Comparison of ENCODE assay signal across 13 cellular contexts in the genomic region with DNA sequence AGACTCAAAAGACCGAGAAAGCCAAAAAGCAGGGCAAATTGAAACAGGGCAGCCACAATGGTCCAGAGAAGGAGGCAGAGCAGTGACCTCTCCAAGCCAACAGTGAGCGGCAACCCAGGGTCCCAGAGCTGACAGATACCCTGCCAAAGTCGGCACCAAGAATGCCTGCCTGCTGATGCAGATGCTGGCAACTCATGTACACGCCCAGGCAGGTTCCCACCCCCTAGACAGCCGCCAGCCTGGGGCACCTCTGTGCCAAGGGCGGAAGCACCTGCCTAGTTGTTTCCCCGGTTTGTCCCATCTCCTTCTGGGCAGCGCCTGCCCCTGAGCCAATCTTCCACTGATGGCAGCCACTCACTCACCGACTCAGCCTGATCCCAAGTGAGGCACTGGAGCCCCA. TPM values are rescaled to one million over a fixed set of nuclear protein-coding genes. Genes with fewer than 3 reads are reported as not detected.
A peak's percentile ranks its signal among the peaks of the same experiment; 100 is the strongest.
DNase-seq lines count a peak whose midpoint lies in the region; ATAC-seq and TF ChIP-seq lines count a peak whose summit lies in the region.
"Had no signal": no experiment of that assay in that cellular context is flagged by ENCODE, and none has a peak within 500 bp of the region (broad histone marks: within the 10 kb centered on the region; RNA-seq: fewer than 3 reads in every experiment).

No MANE protein-coding gene starts in this region.

- peak overlapping the region; percentile 42 for H3K27ac Mint-ChIP-seq in activated CD4-positive, alpha-beta T cell treated with anti-CD3 and anti-CD28 coated beads for 36 hours
- H3K27ac Mint-ChIP-seq: activated naive CD8-positive, alpha-beta T cell had no signal

- POLR2A ChIA-PET in activated CD4-positive, alpha-beta T cell treated with anti-CD3 and anti-CD28 coated beads for 36 hours (lab: Charles Lee) = no interaction called here

- no peaks in the 10 kb centered on the region for H3K9me3 Mint-ChIP-seq in activated CD4-positive, alpha-beta T cell treated with anti-CD3 and anti-CD28 coated beads for 36 hours (ENCODE audit: low read depth)

- in situ Hi-C loops in transverse colon (cut with MboI; ENCODE audit: low pct_ligation_motif_present in 1 of 4, low pct_unique_long_range_greater_than_20kb in 1 of 4, low sequenced_read_pairs in 3 of 4) = no loop called here

- TF ChIP-seq CTCF in mucosa of descending colon (IDR thresholded peaks at IDR 0.05) (no peak), transverse colon (IDR thresholded peaks at IDR 0.05) (no peak)

- no peaks in the 10 kb centered on the region for H3K36me3 ChIP-seq in mucosa of descending colon (ENCODE audit: low read depth)
- H3K36me3 ChIP-seq in transverse colon = no peaks in the 10 kb centered on the region

- no peak for TF ChIP-seq EP300 in transverse colon (IDR thresholded peaks at IDR 0.05; ENCODE audit: low read depth)

- TF ChIP-seq POLR2A in transverse colon (IDR thresholded peaks at IDR 0.05) = no peak

- peaks cover 6% of the 10 kb centered on the region for H3K4me1 Mint-ChIP-seq in activated CD4-positive, alpha-beta T cell treated with anti-CD3 and anti-CD28 coated beads for 36 hours

- DNase-seq in activated CD4-positive, alpha-beta T cell treated with anti-CD3 and anti-CD28 coated beads for 36 hours = no peak
- no peak for DNase-seq in activated CD4-positive, alpha-beta T cell treated with anti-CD3 and anti-CD28 coated beads for 48 hours
- DNase-seq in mucosa of descending colon (peak in 2 of 3 donors; percentile 72 to 73), transverse colon (peak; percentile 61), SKM-1 (lab: John Stamatoyannopoulos, UW; ENCODE audit: unreplicated experiment) (no peak)
- DNase-seq in activated CD4-positive, CD25-positive, alpha-beta regulatory T cell (lab: John Stamatoyannopoulos, UW) = no peak
- DNase-seq: ACHN, IMR-90, NCI-H1092 treated with DMSO at 0.1 percent for 48 hours, NCI-H774 had no signal

- CTCF ChIA-PET in activated CD4-positive, alpha-beta T cell treated with anti-CD3 and anti-CD28 coated beads for 36 hours (lab: Charles Lee) = no interaction called here

- intact Hi-C loops in activated CD4-positive, alpha-beta T cell treated with anti-CD3 and anti-CD28 coated beads for 36 hours (cut with DNase I, micrococcal nuclease) = no loop called here
- intact Hi-C loops in mucosa of descending colon (cut with DNase I, micrococcal nuclease) = no loop called here
- intact Hi-C loops in transverse colon (cut with DNase I; ENCODE audit: low total_unique reads) = no loop called here

- ATAC-seq in activated CD4-positive, alpha-beta T cell treated with anti-CD3 and anti-CD28 coated beads for 36 hours = no peak
- ATAC-seq in esophagus mucosa (peak; percentile 86), mucosa of descending colon (peak; percentile 86), GM21723 (IDR thresholded peaks at IDR 0.05; ENCODE audit: unreplicated experiment) (no peak)

- H3K4me3 ChIP-seq in mucosa of descending colon (no peak overlapping the region), transverse colon (no peak overlapping the region)

- H3K4me3 Mint-ChIP-seq in activated CD4-positive, alpha-beta T cell treated with anti-CD3 and anti-CD28 coated beads for 36 hours = no peak overlapping the region
- H3K4me3 Mint-ChIP-seq: activated naive CD8-positive, alpha-beta T cell had no signal

- H3K4me1 ChIP-seq in mucosa of descending colon (ENCODE audit: low read depth) (peaks cover 13% of the 10 kb centered on the region), transverse colon (peaks cover 0 to 4% (median 3%) of the 10 kb centered on the region in 4 donors)

- H3K36me3 Mint-ChIP-seq in activated CD4-positive, alpha-beta T cell treated with anti-CD3 and anti-CD28 coated beads for 36 hours (ENCODE audit: low read depth) = no peaks in the 10 kb centered on the region
- H3K36me3 Mint-ChIP-seq: activated naive CD8-positive, alpha-beta T cell had no signal

- H3K9me3 ChIP-seq in mucosa of descending colon (no peaks in the 10 kb centered on the region), transverse colon (no peaks in the 10 kb centered on the region)

- H3K27me3 Mint-ChIP-seq in activated CD4-positive, alpha-beta T cell treated with anti-CD3 and anti-CD28 coated beads for 36 hours = no peaks in the 10 kb centered on the region
- H3K27me3 Mint-ChIP-seq: activated naive CD8-positive, alpha-beta T cell had no signal

- no peaks in the 10 kb centered on the region for H3K27me3 ChIP-seq in transverse colon

- H3K27ac ChIP-seq in transverse colon = peak overlapping the region in 1 of 4 donors; percentile 6

- 57 to 58% methylated on average over 6 to 9 of the region's 9 CpGs for WGBS in transverse colon (ENCODE audit: low coverage in 1 of 2), 2 donors

RNA-seq across cellular contexts. Expression of a gene that starts 22.1 kb away (rescaled TPM):
- total RNA-seq in activated CD4-positive, alpha-beta T cell treated with anti-CD3 and anti-CD28 coated beads for 36 hours = 1 to 10 TPM; 4.9 to 5.2 TPM
- total RNA-seq in esophagus mucosa (4.8 TPM), mucosa of descending colon (1 to 10 TPM; 7.4 to 8.8 (median 7.7) TPM), transverse colon (10 to 100 TPM; 10.1 to 36.0 (median 10.8) TPM)

Comparison
In these comparisons a context has a peak if more than half of its experiments do, and no peak if none do; other contexts are left out.
1. ATAC-seq: peak in esophagus mucosa (single experiment) and mucosa of descending colon (single experiment); none in activated CD4-positive, alpha-beta T cell treated with anti-CD3 and anti-CD28 coated beads for 36 hours (single experiment) and GM21723 (single experiment).
2. DNase-seq: peak in mucosa of descending colon (2 of 3) and transverse colon (single experiment); none in activated CD4-positive, alpha-beta T cell treated with anti-CD3 and anti-CD28 coated beads for 36 hours (single experiment), activated CD4-positive, alpha-beta T cell treated with anti-CD3 and anti-CD28 coated beads for 48 hours (single experiment), activated CD4-positive, CD25-positive, alpha-beta regulatory T cell (0 of 4) and SKM-1 (single experiment).